16 cellular contexts compared by ENCODE assay signal in genomic region chr2:220075835-220076234, GRCh38.
DNase-seq lines count a peak whose midpoint lies in the region; ATAC-seq and TF ChIP-seq lines count a peak whose summit lies in the region.
"Had no signal": no experiment of that assay in that cellular context is flagged by ENCODE, and none has a peak within 500 bp of the region (broad histone marks: within the 10 kb centered on the region; RNA-seq: fewer than 3 reads in every experiment).

No MANE protein-coding gene starts in this region.

- H3K9me3 ChIP-seq in parathyroid adenoma (ENCODE audit: control insufficient read depth, low read length) (no peaks in the 10 kb centered on the region), SJCRH30 (replicated peaks) (no peaks in the 10 kb centered on the region)
- H3K9me3 ChIP-seq: A549, HAP-1 had no signal

- H3K4me1 Mint-ChIP-seq in GM23338: peaks cover 7% of the 10 kb centered on the region; the same call in 2 of the 3 replicates
- H3K4me1 Mint-ChIP-seq in effector memory CD8-positive, alpha-beta T cell (ENCODE audit: low read depth in 2 of 2): no peaks in the 10 kb centered on the region
- H3K4me1 Mint-ChIP-seq: CD14-positive monocyte had no signal

- H3K9ac ChIP-seq in parathyroid adenoma: no peak overlapping the region

- no peaks in the 10 kb centered on the region for H3K9me3 Mint-ChIP-seq in GM23338
- peaks cover 0 to 2% of the 10 kb centered on the region in 2 donors for H3K9me3 Mint-ChIP-seq in effector memory CD8-positive, alpha-beta T cell
- H3K9me3 Mint-ChIP-seq: CD8-positive, alpha-beta T cell had no signal

- H3K27ac ChIP-seq in GM23338 (ENCODE audit: low read depth) (no peak overlapping the region), parathyroid adenoma (peak overlapping the region; percentile 73), SJCRH30 (no peak overlapping the region)
- H3K27ac ChIP-seq: HL-60 had no signal

- DNase-seq in GM23338 (ENCODE audit: low spot score) (no peak), NCI-H526 (lab: John Stamatoyannopoulos, UW) (peak; percentile 60 to 79), fibroblast of mammary gland (ENCODE audit: low read depth) (peak; percentile 30), SJCRH30 (no peak), head of caudate nucleus (no peak)
- no peak for DNase-seq in effector memory CD8-positive, alpha-beta T cell
- no peak for DNase-seq in activated CD4-positive, alpha-beta T cell treated with anti-CD3 and anti-CD28 coated beads, Interleukin-2, amount 50 U/mL, for 4 hours
- DNase-seq: CD8-positive, alpha-beta T cell; COR-L47; DMS53; KG1 had no signal

- no peak overlapping the region for H3K4me3 ChIP-seq in GM23338
- no peak overlapping the region for H3K4me3 ChIP-seq in fibroblast of mammary gland (ENCODE audit: control insufficient read depth, low read depth, low read length)
- peak overlapping the region; percentile 45 for H3K4me3 ChIP-seq in parathyroid adenoma (ENCODE audit: low read depth, low read length)
- no peak overlapping the region for H3K4me3 ChIP-seq in SJCRH30
- H3K4me3 ChIP-seq: A549, HAP-1 had no signal

- H3K27ac Mint-ChIP-seq in GM23338: no peak overlapping the region
- no peak overlapping the region for H3K27ac Mint-ChIP-seq in effector memory CD8-positive, alpha-beta T cell
- H3K27ac Mint-ChIP-seq: CD14-positive monocyte; CD8-positive, alpha-beta T cell had no signal

- peaks cover 8% of the 10 kb centered on the region for H3K27me3 Mint-ChIP-seq in GM23338 (ENCODE audit: insufficient read depth, low read depth, poor library complexity)
- H3K27me3 Mint-ChIP-seq in effector memory CD8-positive, alpha-beta T cell: no peaks in the 10 kb centered on the region

- no peak for TF ChIP-seq CTCF in GM23338 (conservative IDR thresholded peaks at IDR 0.05; ENCODE audit: low read depth in 2 of 2)
- no peak for TF ChIP-seq CTCF in fibroblast of mammary gland (conservative IDR thresholded peaks at IDR 0.05; ENCODE audit: control insufficient read depth, insufficient read depth, low read depth, low read length)
- TF ChIP-seq CTCF in parathyroid adenoma (IDR thresholded peaks at IDR 0.05): no peak

- no peaks in the 10 kb centered on the region for H3K36me3 ChIP-seq in GM23338 (ENCODE audit: insufficient read depth)
- no peaks in the 10 kb centered on the region for H3K36me3 ChIP-seq in parathyroid adenoma (ENCODE audit: control insufficient read depth, insufficient read depth, low read length)
- no peaks in the 10 kb centered on the region for H3K36me3 ChIP-seq in SJCRH30
- H3K36me3 ChIP-seq: HAP-1 had no signal

- H2AFZ ChIP-seq in GM23338 (peak overlapping the region; percentile 24; the same call in 1 of the 2 replicates), parathyroid adenoma (peak overlapping the region; percentile 56)

- no peak overlapping the region for H3K4me3 Mint-ChIP-seq in GM23338
- H3K4me3 Mint-ChIP-seq in effector memory CD8-positive, alpha-beta T cell: no peak overlapping the region
- H3K4me3 Mint-ChIP-seq: CD14-positive monocyte; CD8-positive, alpha-beta T cell had no signal

- peaks cover 8% of the 10 kb centered on the region for H3K4me1 ChIP-seq in GM23338 (ENCODE audit: insufficient read depth)
- peaks cover 47% of the 10 kb centered on the region for H3K4me1 ChIP-seq in parathyroid adenoma
- H3K4me1 ChIP-seq in SJCRH30: no peaks in the 10 kb centered on the region
- H3K4me1 ChIP-seq: HAP-1 had no signal

- no peaks in the 10 kb centered on the region for H4K20me1 ChIP-seq in GM23338 (replicated peaks; ENCODE audit: insufficient read depth)

- H3K36me3 Mint-ChIP-seq in GM23338 (ENCODE audit: low read depth): no peaks in the 10 kb centered on the region
- H3K36me3 Mint-ChIP-seq in effector memory CD8-positive, alpha-beta T cell (ENCODE audit: insufficient read depth): no peaks in the 10 kb centered on the region
- H3K36me3 Mint-ChIP-seq: CD14-positive monocyte; CD8-positive, alpha-beta T cell had no signal

- H3K4me2 ChIP-seq in GM23338 (no peak overlapping the region), parathyroid adenoma (ENCODE audit: low read length) (peak overlapping the region; percentile 65)
- H3K4me2 ChIP-seq: A549 had no signal

- H3K27me3 ChIP-seq in GM23338 (ENCODE audit: insufficient read depth) (no peaks in the 10 kb centered on the region), parathyroid adenoma (ENCODE audit: control insufficient read depth, insufficient read depth, low read length) (no peaks in the 10 kb centered on the region), SJCRH30 (peaks cover 5% of the 10 kb centered on the region; the same call in 1 of the 2 replicates)

- intact Hi-C loops in head of caudate nucleus (cut with DNase I): no loop called here

- no peaks in the 10 kb centered on the region for H3K79me2 ChIP-seq in GM23338 (replicated peaks; ENCODE audit: insufficient read depth)
- H3K79me2 ChIP-seq in parathyroid adenoma: no peaks in the 10 kb centered on the region

- no peaks in the 10 kb centered on the region for H3F3A ChIP-seq in GM23338 (replicated peaks; ENCODE audit: low read depth)

- no peak for ATAC-seq in GM23338
- ATAC-seq in effector memory CD8-positive, alpha-beta T cell (replicated peaks): no peak
- ATAC-seq: A549; CD8-positive, alpha-beta T cell had no signal

- H3K9me2 ChIP-seq in GM23338 (ENCODE audit: insufficient read depth): peaks cover 5% of the 10 kb centered on the region; the same call in 1 of the 2 replicates

TF ChIP-seq in GM23338, 12 proteins besides CTCF, POLR2A, EP300 and RAD21 (continues in another document):
- TF ChIP-seq NANOG (IDR thresholded peaks at IDR 0.05; ENCODE audit: borderline replicate concordance): no peak
- TF ChIP-seq ZNF462 (CRISPR knock-in tag; IDR thresholded peaks at IDR 0.05): no peak
- no peak for TF ChIP-seq POLR2AphosphoS5 (IDR thresholded peaks at IDR 0.05; ENCODE audit: low read depth)
- no peak for TF ChIP-seq CREB1 (CRISPR knock-in tag; IDR thresholded peaks at IDR 0.05; ENCODE audit: low read depth)
- TF ChIP-seq ETS1 (IDR thresholded peaks at IDR 0.05): no peak

Comparison
In these comparisons a context has a peak if more than half of its experiments do, and no peak if none do; other contexts are left out.
1. DNase-seq: peak in NCI-H526 (2 of 2) and fibroblast of mammary gland (single experiment); none in GM23338 (single experiment), SJCRH30 (0 of 2), effector memory CD8-positive, alpha-beta T cell (0 of 3), activated CD4-positive, alpha-beta T cell treated with anti-CD3 and anti-CD28 coated beads, Interleukin-2, amount 50 U/mL, for 4 hours (0 of 2) and head of caudate nucleus (0 of 42).